1 cellular context compared by ENCODE assay signal in the genomic region with DNA sequence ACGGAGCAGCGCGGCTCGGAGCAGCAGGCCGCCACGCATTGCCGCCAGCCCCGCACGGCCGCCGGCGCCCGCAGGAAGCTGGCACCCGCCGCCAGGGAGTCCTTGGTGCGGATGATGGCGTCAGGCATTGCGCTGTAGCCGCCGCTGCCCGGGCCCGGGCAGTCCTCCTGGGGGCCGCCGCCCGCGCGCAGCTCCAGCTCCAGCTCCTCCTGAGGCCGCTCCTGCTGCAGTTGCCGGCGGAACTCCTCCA.
TF ChIP-seq lines count a peak whose summit lies in the region.

No MANE protein-coding gene starts in this region.

TF ChIP-seq in HepG2, 621 proteins besides CTCF, POLR2A, EP300 and RAD21 (continued from another document):
- TF ChIP-seq, protein P1, sequence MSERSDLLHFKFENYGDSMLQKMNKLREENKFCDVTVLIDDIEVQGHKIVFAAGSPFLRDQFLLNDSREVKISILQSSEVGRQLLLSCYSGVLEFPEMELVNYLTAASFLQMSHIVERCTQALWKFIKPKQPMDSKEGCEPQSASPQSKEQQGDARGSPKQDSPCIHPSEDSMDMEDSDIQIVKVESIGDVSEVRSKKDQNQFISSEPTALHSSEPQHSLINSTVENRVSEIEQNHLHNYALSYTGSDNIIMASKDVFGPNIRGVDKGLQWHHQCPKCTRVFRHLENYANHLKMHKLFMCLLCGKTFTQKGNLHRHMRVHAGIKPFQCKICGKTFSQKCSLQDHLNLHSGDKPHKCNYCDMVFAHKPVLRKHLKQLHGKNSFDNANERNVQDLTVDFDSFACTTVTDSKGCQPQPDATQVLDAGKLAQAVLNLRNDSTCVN (CRISPR knock-in tag; IDR thresholded peaks at IDR 0.05; ENCODE audit: borderline replicate concordance), result no peak
- TF ChIP-seq EHMT2 (IDR thresholded peaks at IDR 0.05; ENCODE audit: borderline replicate concordance, low read depth, low read length) (no peak), FOXA3 (CRISPR knock-in tag; IDR thresholded peaks at IDR 0.05) (no peak), ATAD3A (CRISPR knock-in tag; IDR thresholded peaks at IDR 0.05) (no peak), FOXC1 (CRISPR knock-in tag; IDR thresholded peaks at IDR 0.05; ENCODE audit: borderline replicate concordance) (no peak; the same call in 1 of the 2 replicates), SIX1 (CRISPR knock-in tag; IDR thresholded peaks at IDR 0.05; ENCODE audit: borderline replicate concordance) (no peak), ZNF160 (CRISPR knock-in tag; IDR thresholded peaks at IDR 0.05) (no peak), ZFYVE20 (CRISPR knock-in tag; IDR thresholded peaks at IDR 0.05; ENCODE audit: borderline replicate concordance, low read depth) (no peak), THYN1 (CRISPR knock-in tag; IDR thresholded peaks at IDR 0.05; ENCODE audit: borderline replicate concordance, low read depth) (no peak), FIP1L1 (IDR thresholded peaks at IDR 0.05; ENCODE audit: borderline replicate concordance, insufficient read depth, low read depth, low read length) (no peak), CBX5 (CRISPR knock-in tag; IDR thresholded peaks at IDR 0.05; ENCODE audit: borderline replicate concordance) (no peak), ZNF282 (IDR thresholded peaks at IDR 0.05; ENCODE audit: partially characterized antibody) (no peak), PHF8 (CRISPR knock-in tag; IDR thresholded peaks at IDR 0.05) (0 out of 2 replicates have a peak, but pooled peaks have one; percentile 3), ZNF709 (CRISPR knock-in tag; IDR thresholded peaks at IDR 0.05) (no peak), ZNF547 (CRISPR knock-in tag; IDR thresholded peaks at IDR 0.05) (peak; percentile 82; the same call in 1 of the 2 replicates), FOXK2 (IDR thresholded peaks at IDR 0.05) (no peak), MED1 (CRISPR knock-in tag; IDR thresholded peaks at IDR 0.05) (no peak), HES4 (CRISPR knock-in tag; IDR thresholded peaks at IDR 0.05; ENCODE audit: borderline replicate concordance) (peak; percentile 5; the same call in 1 of the 2 replicates), KMT2B (CRISPR knock-in tag; IDR thresholded peaks at IDR 0.05) (no peak), CBX2 (IDR thresholded peaks at IDR 0.05; ENCODE audit: low read depth, low read length) (no peak), CBX2 (CRISPR knock-in tag; IDR thresholded peaks at IDR 0.05; ENCODE audit: low read depth) (no peak), ZBTB42 (CRISPR knock-in tag; IDR thresholded peaks at IDR 0.05) (0 out of 2 replicates have a peak, but pooled peaks have one; percentile 37), HNRNPLL (IDR thresholded peaks at IDR 0.05; ENCODE audit: low read depth, low read length, poor library complexity, severe bottlenecking) (peak; percentile 30), ZNF782 (CRISPR knock-in tag; IDR thresholded peaks at IDR 0.05; ENCODE audit: borderline replicate concordance) (no peak), FOXK1 (CRISPR knock-in tag; IDR thresholded peaks at IDR 0.05; ENCODE audit: borderline replicate concordance, low read depth) (peak; percentile 33; the same call in 1 of the 2 replicates), NFKBIZ (CRISPR knock-in tag; IDR thresholded peaks at IDR 0.05) (no peak), ZKSCAN5 (CRISPR knock-in tag; IDR thresholded peaks at IDR 0.05) (no peak), ZNF337 (CRISPR knock-in tag; IDR thresholded peaks at IDR 0.05; ENCODE audit: borderline replicate concordance, low read depth) (peak; percentile 7; the same call in 1 of the 2 replicates), TAF1 (CRISPR knock-in tag; IDR thresholded peaks at IDR 0.05) (peak; percentile 37; the same call in 1 of the 2 replicates), RFXAP (CRISPR knock-in tag; IDR thresholded peaks at IDR 0.05; ENCODE audit: borderline replicate concordance) (no peak), ZNF883 (CRISPR knock-in tag; IDR thresholded peaks at IDR 0.05; ENCODE audit: not compliant biosample characterization) (no peak), IKZF4 (CRISPR knock-in tag; IDR thresholded peaks at IDR 0.05; ENCODE audit: borderline replicate concordance, low read depth, not compliant biosample characterization) (no peak), TEAD2 (CRISPR knock-in tag; IDR thresholded peaks at IDR 0.05) (no peak), ZFP82 (CRISPR knock-in tag; IDR thresholded peaks at IDR 0.05; ENCODE audit: borderline replicate concordance) (no peak), ZNF235 (CRISPR knock-in tag; IDR thresholded peaks at IDR 0.05; ENCODE audit: borderline replicate concordance) (no peak), ZNF569 (CRISPR knock-in tag; IDR thresholded peaks at IDR 0.05; ENCODE audit: borderline replicate concordance) (no peak)
- TF ChIP-seq, protein P2, sequence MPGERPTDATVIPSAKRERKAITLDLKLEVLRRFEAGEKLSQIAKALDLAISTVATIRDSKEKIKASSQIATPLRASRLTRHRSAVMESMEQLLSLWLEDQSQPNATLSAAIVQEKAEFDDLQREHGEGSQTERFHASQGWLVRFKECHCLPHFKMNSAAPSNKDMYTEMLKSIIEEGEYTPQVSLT (CRISPR knock-in tag; IDR thresholded peaks at IDR 0.05; ENCODE audit: borderline replicate concordance, low read depth), result no peak
- TF ChIP-seq, protein P3, sequence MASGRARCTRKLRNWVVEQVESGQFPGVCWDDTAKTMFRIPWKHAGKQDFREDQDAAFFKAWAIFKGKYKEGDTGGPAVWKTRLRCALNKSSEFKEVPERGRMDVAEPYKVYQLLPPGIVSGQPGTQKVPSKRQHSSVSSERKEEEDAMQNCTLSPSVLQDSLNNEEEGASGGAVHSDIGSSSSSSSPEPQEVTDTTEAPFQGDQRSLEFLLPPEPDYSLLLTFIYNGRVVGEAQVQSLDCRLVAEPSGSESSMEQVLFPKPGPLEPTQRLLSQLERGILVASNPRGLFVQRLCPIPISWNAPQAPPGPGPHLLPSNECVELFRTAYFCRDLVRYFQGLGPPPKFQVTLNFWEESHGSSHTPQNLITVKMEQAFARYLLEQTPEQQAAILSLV (CRISPR knock-in tag; IDR thresholded peaks at IDR 0.05; ENCODE audit: borderline replicate concordance), result no peak
- TF ChIP-seq, protein P4, sequence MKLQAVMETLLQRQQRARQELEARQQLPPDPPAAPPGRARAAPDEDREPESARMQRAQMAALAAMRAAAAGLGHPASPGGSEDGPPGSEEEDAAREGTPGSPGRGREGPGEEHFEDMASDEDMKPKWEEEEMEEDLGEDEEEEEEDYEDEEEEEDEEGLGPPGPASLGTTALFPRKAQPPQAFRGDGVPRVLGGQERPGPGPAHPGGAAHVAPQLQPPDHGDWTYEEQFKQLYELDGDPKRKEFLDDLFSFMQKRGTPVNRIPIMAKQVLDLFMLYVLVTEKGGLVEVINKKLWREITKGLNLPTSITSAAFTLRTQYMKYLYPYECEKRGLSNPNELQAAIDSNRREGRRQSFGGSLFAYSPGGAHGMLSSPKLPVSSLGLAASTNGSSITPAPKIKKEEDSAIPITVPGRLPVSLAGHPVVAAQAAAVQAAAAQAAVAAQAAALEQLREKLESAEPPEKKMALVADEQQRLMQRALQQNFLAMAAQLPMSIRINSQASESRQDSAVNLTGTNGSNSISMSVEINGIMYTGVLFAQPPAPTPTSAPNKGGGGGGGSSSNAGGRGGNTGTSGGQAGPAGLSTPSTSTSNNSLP (IDR thresholded peaks at IDR 0.05; ENCODE audit: low read depth, low read length), result no peak
- TF ChIP-seq, protein P5, sequence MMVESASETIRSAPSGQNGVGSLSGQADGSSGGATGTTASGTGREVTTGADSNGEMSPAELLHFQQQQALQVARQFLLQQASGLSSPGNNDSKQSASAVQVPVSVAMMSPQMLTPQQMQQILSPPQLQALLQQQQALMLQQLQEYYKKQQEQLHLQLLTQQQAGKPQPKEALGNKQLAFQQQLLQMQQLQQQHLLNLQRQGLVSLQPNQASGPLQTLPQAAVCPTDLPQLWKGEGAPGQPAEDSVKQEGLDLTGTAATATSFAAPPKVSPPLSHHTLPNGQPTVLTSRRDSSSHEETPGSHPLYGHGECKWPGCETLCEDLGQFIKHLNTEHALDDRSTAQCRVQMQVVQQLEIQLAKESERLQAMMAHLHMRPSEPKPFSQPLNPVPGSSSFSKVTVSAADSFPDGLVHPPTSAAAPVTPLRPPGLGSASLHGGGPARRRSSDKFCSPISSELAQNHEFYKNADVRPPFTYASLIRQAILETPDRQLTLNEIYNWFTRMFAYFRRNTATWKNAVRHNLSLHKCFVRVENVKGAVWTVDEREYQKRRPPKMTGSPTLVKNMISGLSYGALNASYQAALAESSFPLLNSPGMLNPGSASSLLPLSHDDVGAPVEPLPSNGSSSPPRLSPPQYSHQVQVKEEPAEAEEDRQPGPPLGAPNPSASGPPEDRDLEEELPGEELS (CRISPR knock-in tag; IDR thresholded peaks at IDR 0.05), result no peak
- TF ChIP-seq, protein P6, sequence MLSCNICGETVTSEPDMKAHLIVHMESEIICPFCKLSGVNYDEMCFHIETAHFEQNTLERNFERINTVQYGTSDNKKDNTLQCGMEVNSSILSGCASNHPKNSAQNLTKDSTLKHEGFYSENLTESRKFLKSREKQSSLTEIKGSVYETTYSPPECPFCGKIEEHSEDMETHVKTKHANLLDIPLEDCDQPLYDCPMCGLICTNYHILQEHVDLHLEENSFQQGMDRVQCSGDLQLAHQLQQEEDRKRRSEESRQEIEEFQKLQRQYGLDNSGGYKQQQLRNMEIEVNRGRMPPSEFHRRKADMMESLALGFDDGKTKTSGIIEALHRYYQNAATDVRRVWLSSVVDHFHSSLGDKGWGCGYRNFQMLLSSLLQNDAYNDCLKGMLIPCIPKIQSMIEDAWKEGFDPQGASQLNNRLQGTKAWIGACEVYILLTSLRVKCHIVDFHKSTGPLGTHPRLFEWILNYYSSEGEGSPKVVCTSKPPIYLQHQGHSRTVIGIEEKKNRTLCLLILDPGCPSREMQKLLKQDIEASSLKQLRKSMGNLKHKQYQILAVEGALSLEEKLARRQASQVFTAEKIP (CRISPR knock-in tag; IDR thresholded peaks at IDR 0.05; ENCODE audit: borderline replicate concordance), result no peak
- TF ChIP-seq, protein P7, sequence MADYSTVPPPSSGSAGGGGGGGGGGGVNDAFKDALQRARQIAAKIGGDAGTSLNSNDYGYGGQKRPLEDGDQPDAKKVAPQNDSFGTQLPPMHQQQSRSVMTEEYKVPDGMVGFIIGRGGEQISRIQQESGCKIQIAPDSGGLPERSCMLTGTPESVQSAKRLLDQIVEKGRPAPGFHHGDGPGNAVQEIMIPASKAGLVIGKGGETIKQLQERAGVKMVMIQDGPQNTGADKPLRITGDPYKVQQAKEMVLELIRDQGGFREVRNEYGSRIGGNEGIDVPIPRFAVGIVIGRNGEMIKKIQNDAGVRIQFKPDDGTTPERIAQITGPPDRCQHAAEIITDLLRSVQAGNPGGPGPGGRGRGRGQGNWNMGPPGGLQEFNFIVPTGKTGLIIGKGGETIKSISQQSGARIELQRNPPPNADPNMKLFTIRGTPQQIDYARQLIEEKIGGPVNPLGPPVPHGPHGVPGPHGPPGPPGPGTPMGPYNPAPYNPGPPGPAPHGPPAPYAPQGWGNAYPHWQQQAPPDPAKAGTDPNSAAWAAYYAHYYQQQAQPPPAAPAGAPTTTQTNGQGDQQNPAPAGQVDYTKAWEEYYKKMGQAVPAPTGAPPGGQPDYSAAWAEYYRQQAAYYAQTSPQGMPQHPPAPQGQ (CRISPR knock-in tag; IDR thresholded peaks at IDR 0.05; ENCODE audit: borderline replicate concordance), result no peak
- TF ChIP-seq, protein P8, sequence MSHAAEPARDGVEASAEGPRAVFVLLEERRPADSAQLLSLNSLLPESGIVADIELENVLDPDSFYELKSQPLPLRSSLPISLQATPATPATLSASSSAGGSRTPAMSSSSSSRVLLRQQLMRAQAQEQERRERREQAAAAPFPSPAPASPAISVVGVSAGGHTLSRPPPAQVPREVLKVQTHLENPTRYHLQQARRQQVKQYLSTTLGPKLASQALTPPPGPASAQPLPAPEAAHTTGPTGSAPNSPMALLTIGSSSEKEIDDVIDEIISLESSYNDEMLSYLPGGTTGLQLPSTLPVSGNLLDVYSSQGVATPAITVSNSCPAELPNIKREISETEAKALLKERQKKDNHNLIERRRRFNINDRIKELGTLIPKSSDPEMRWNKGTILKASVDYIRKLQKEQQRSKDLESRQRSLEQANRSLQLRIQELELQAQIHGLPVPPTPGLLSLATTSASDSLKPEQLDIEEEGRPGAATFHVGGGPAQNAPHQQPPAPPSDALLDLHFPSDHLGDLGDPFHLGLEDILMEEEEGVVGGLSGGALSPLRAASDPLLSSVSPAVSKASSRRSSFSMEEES (CRISPR knock-in tag; IDR thresholded peaks at IDR 0.05), result no peak
- TF ChIP-seq, protein P9, sequence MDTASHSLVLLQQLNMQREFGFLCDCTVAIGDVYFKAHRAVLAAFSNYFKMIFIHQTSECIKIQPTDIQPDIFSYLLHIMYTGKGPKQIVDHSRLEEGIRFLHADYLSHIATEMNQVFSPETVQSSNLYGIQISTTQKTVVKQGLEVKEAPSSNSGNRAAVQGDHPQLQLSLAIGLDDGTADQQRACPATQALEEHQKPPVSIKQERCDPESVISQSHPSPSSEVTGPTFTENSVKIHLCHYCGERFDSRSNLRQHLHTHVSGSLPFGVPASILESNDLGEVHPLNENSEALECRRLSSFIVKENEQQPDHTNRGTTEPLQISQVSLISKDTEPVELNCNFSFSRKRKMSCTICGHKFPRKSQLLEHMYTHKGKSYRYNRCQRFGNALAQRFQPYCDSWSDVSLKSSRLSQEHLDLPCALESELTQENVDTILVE (CRISPR knock-in tag; IDR thresholded peaks at IDR 0.05), result no peak
- TF ChIP-seq, protein P10, sequence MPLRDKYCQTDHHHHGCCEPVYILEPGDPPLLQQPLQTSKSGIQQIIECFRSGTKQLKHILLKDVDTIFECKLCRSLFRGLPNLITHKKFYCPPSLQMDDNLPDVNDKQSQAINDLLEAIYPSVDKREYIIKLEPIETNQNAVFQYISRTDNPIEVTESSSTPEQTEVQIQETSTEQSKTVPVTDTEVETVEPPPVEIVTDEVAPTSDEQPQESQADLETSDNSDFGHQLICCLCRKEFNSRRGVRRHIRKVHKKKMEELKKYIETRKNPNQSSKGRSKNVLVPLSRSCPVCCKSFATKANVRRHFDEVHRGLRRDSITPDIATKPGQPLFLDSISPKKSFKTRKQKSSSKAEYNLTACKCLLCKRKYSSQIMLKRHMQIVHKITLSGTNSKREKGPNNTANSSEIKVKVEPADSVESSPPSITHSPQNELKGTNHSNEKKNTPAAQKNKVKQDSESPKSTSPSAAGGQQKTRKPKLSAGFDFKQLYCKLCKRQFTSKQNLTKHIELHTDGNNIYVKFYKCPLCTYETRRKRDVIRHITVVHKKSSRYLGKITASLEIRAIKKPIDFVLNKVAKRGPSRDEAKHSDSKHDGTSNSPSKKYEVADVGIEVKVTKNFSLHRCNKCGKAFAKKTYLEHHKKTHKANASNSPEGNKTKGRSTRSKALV (CRISPR knock-in tag; IDR thresholded peaks at IDR 0.05), result no peak; the same call in 1 of the 2 replicates
